ENCODE assay signal across 11 cellular contexts in genomic region chr9:99127372-99128132, GRCh38. TPM values are rescaled to one million over a fixed set of nuclear protein-coding genes. Genes with fewer than 3 reads are reported as not detected.
DNase-seq lines count a peak whose midpoint lies in the region; ATAC-seq and TF ChIP-seq lines count a peak whose summit lies in the region.
"Had no signal": no experiment of that assay in that cellular context is flagged by ENCODE, and none has a peak within 500 bp of the region (broad histone marks: within the 10 kb centered on the region; RNA-seq: fewer than 3 reads in every experiment).

No MANE protein-coding gene starts in this region.

- 76% methylated on average over 3 of the region's 3 CpGs for WGBS in SK-N-SH (ENCODE audit: low lambda C conversion rate)

- H3K27ac Mint-ChIP-seq in activated B cell treated with CpG ODN at 0.5 μM for 24 hours (peak overlapping the region; percentile 5), glutamatergic neuron (ENCODE audit: unreplicated experiment) (peak overlapping the region; percentile 77)
- H3K27ac Mint-ChIP-seq: endodermal cell had no signal

- H3K4me2 ChIP-seq in SK-N-SH, result no peak overlapping the region

- ATAC-seq in GM21619 (IDR thresholded peaks at IDR 0.05; ENCODE audit: unreplicated experiment) (peak; percentile 34), activated B cell treated with CpG ODN at 0.5 μM for 24 hours (ENCODE audit: low read depth) (no peak), Right ventricle myocardium inferior (no peak)
- ATAC-seq: left lobe of liver, right cardiac atrium had no signal

- H3K9me2 ChIP-seq in SK-N-SH, result no peaks in the 10 kb centered on the region

- intact Hi-C loops in activated B cell treated with CpG ODN at 0.5 μM for 24 hours (cut with micrococcal nuclease), result loop anchor here (1.0 kb wide), 1 partner anchor 12 kb away; no protein-coding TSS in a partner anchor
- intact Hi-C loops in Right ventricle myocardium inferior (cut with DNase I), result no loop called here

- H3K79me2 ChIP-seq in SK-N-SH (ENCODE audit: insufficient read depth), result peaks cover 94% of the 10 kb centered on the region

- no peak for TF ChIP-seq RAD21 in SK-N-SH (IDR thresholded peaks at IDR 0.05; ENCODE audit: low read length)

- H3K9me3 Mint-ChIP-seq in activated B cell treated with CpG ODN at 0.5 μM for 24 hours (no peaks in the 10 kb centered on the region), glutamatergic neuron (ENCODE audit: unreplicated experiment) (no peaks in the 10 kb centered on the region)

- TF ChIP-seq CTCF in activated B cell treated with CpG ODN at 0.5 μM for 24 hours (IDR thresholded peaks at IDR 0.05), result no peak
- no peak for TF ChIP-seq CTCF in glutamatergic neuron (IDR thresholded peaks at IDR 0.05; ENCODE audit: partially characterized antibody, unreplicated experiment)
- no peak for TF ChIP-seq CTCF in SK-N-SH (IDR thresholded peaks at IDR 0.05)

- DNase-seq in EH (ENCODE audit: low read depth) (peak; percentile 82), activated B cell treated with CpG ODN at 0.5 μM for 24 hours (no peak), glutamatergic neuron (no peak), hypothalamus (lab: John Stamatoyannopoulos, UW) (no peak), SK-N-SH (no peak), NCI-H1092 (lab: John Stamatoyannopoulos, UW) (no peak), Right ventricle myocardium inferior (ENCODE audit: missing footprints) (no peak)
- DNase-seq: endodermal cell, right cardiac atrium had no signal

- H3K4me1 ChIP-seq in SK-N-SH (ENCODE audit: control insufficient read depth in 1 of 2, insufficient read depth in 2 of 2, low read depth in 1 of 2, low read length in 1 of 2), result peaks cover 0 to 11% of the 10 kb centered on the region in 2 experiments; a peak in 2 of 4 replicates

- H3K36me3 Mint-ChIP-seq in activated B cell treated with CpG ODN at 0.5 μM for 24 hours (ENCODE audit: low read depth) (peaks cover 30% of the 10 kb centered on the region), glutamatergic neuron (ENCODE audit: unreplicated experiment) (peaks cover 4% of the 10 kb centered on the region)

- no peaks in the 10 kb centered on the region for H3K27me3 ChIP-seq in SK-N-SH (ENCODE audit: insufficient read depth)

- no peak for TF ChIP-seq EP300 in SK-N-SH (IDR thresholded peaks at IDR 0.05; ENCODE audit: borderline replicate concordance in 1 of 2, low read depth in 1 of 2, low read length in 1 of 2)

- no peak overlapping the region for H3K27ac ChIP-seq in SK-N-SH (ENCODE audit: low read depth in 2 of 2, low read length in 1 of 2)

- H3F3A ChIP-seq in SK-N-SH (replicated peaks; ENCODE audit: insufficient read depth), result no peaks in the 10 kb centered on the region

- CTCF ChIA-PET in activated B cell treated with CpG ODN at 0.5 μM for 24 hours (lab: Charles Lee), result interaction anchor here (1.5 to 2.6 kb wide), 2 partner anchors 11 to 12 kb away, joined by 3 to 13 read pairs; no protein-coding TSS in a partner anchor
- CTCF ChIA-PET in SK-N-SH (lab: Yijun Ruan, JAX), result interaction anchor here (2.3 kb wide), 1 partner anchor 13 kb away, joined by 9 read pairs; no protein-coding TSS in a partner anchor

- H4K20me1 ChIP-seq in SK-N-SH (ENCODE audit: insufficient read depth), result peaks cover 24% of the 10 kb centered on the region

- H3K9ac ChIP-seq in SK-N-SH, result no peak overlapping the region

- no peak overlapping the region for H2AFZ ChIP-seq in SK-N-SH (ENCODE audit: low read depth)

- H3K9me3 ChIP-seq in SK-N-SH, result no peaks in the 10 kb centered on the region

- H3K27me3 Mint-ChIP-seq in activated B cell treated with CpG ODN at 0.5 μM for 24 hours, result no peaks in the 10 kb centered on the region
- peaks cover 2% of the 10 kb centered on the region for H3K27me3 Mint-ChIP-seq in glutamatergic neuron (ENCODE audit: unreplicated experiment)

- H3K4me3 Mint-ChIP-seq in activated B cell treated with CpG ODN at 0.5 μM for 24 hours (no peak overlapping the region), glutamatergic neuron (ENCODE audit: unreplicated experiment) (peak overlapping the region; percentile 64)
- H3K4me3 Mint-ChIP-seq: endodermal cell had no signal

- H3K4me1 Mint-ChIP-seq in activated B cell treated with CpG ODN at 0.5 μM for 24 hours, result peaks cover 72% of the 10 kb centered on the region
- peaks cover 54% of the 10 kb centered on the region for H3K4me1 Mint-ChIP-seq in glutamatergic neuron (ENCODE audit: low read depth, unreplicated experiment)

- POLR2A ChIA-PET in activated B cell treated with CpG ODN at 0.5 μM for 24 hours (lab: Charles Lee), result interaction anchor here (0.9 to 1.3 kb wide), 3 partner anchors 8 to 68 kb away, joined by 3 read pairs; no protein-coding TSS in a partner anchor
- POLR2A ChIA-PET in SK-N-SH (lab: Yijun Ruan, JAX), result no interaction called here

- no peak overlapping the region for H3K4me3 ChIP-seq in SK-N-SH (ENCODE audit: low read depth in 2 of 2, low read length in 1 of 2)

- peaks cover 2 to 13% of the 10 kb centered on the region in 2 experiments for H3K36me3 ChIP-seq in SK-N-SH (replicated peaks in 1 of 2; ENCODE audit: control insufficient read depth in 1 of 2, insufficient read depth in 2 of 2, low read length in 1 of 2)

TF ChIP-seq in SK-N-SH, 30 proteins besides CTCF, POLR2A, EP300 and RAD21:
- TF ChIP-seq MEF2A (IDR thresholded peaks at IDR 0.05; ENCODE audit: borderline replicate concordance, low read depth) (no peak), FOSL2 (IDR thresholded peaks at IDR 0.05; ENCODE audit: borderline replicate concordance, low read depth) (no peak), JUND (IDR thresholded peaks at IDR 0.05) (no peak), RXRA (IDR thresholded peaks at IDR 0.05; ENCODE audit: borderline replicate concordance, low read depth) (no peak), CHD2 (IDR thresholded peaks at IDR 0.05; ENCODE audit: low read length, partially characterized antibody) (no peak), SMC3 (IDR thresholded peaks at IDR 0.05; ENCODE audit: low read depth, low read length) (no peak), TEAD4 (IDR thresholded peaks at IDR 0.05; ENCODE audit: borderline replicate concordance, insufficient read depth) (no peak), POLR2AphosphoS5 (IDR thresholded peaks at IDR 0.05; ENCODE audit: low read depth, low read length) (no peak), USF2 (IDR thresholded peaks at IDR 0.05; ENCODE audit: borderline replicate concordance, low read depth, low read length) (no peak), YY1 (IDR thresholded peaks at IDR 0.05; ENCODE audit: low read depth) (no peak), SIN3A (IDR thresholded peaks at IDR 0.05; ENCODE audit: borderline replicate concordance, low read depth, low read length) (no peak), EZH2phosphoT487 (IDR thresholded peaks at IDR 0.05; ENCODE audit: borderline replicate concordance, low read depth) (no peak), IRF3 (IDR thresholded peaks at IDR 0.05; ENCODE audit: low read depth, low read length) (no peak), MAX (IDR thresholded peaks at IDR 0.05; ENCODE audit: low read depth) (no peak), MXI1 (IDR thresholded peaks at IDR 0.05; ENCODE audit: low read depth, low read length) (no peak)

RNA-seq across cellular contexts. Expression of gene TGFBR1, which starts 22.6 kb away (rescaled TPM):
- total RNA-seq in activated B cell treated with CpG ODN at 0.5 μM for 24 hours, result 53.5 and 65.3 TPM in 2 replicates
- 207 TPM for total RNA-seq in glutamatergic neuron (ENCODE audit: unreplicated experiment)
- polyA plus RNA-seq in SK-N-SH (2012; rRNA removed), result 15.3 and 28.7 TPM in 2 replicates
- polyA plus RNA-seq in SK-N-SH (2012; cell fraction: cytosol; rRNA removed), result 15.7 and 16.6 TPM in 2 replicates
- 5.2 and 11.8 TPM in 2 replicates for polyA plus RNA-seq in SK-N-SH (2012; cell fraction: nucleus; rRNA removed)
- 14.8 TPM for total RNA-seq in Right ventricle myocardium inferior
